In the genomic region with DNA sequence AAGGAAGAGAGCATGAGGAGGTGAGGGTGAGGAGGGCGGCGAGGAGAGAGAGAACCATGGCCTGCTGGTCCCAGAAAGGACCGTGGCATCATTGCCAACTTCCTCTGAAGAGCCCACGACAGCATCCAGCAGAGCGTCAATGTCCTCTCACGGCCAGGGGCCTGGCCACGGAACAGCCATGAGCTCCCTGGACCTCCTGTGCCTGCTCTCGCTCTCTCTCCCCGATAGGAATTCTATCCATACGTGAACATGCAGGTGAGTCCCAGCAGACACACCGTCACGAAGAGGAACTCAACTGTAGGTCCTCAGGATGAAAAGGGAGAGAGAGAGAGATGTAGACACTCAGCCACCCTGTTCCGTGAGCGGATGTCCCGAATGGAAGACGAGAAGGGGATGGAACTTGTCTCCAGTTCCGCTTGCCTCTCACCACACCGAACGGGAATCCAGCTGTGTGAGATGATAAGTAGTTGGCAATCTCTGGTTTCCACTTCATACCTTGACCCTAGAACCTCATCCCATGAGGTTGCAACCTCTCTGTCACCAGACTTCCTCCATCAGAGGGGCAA, we compare ENCODE assay signal across 1 cellular context.
TF ChIP-seq lines count a peak whose summit lies in the region.

No MANE protein-coding gene starts in this region.

TF ChIP-seq in liver, 16 proteins besides CTCF, POLR2A, EP300 and RAD21 (continued from another document):
- TF ChIP-seq, protein P1, sequence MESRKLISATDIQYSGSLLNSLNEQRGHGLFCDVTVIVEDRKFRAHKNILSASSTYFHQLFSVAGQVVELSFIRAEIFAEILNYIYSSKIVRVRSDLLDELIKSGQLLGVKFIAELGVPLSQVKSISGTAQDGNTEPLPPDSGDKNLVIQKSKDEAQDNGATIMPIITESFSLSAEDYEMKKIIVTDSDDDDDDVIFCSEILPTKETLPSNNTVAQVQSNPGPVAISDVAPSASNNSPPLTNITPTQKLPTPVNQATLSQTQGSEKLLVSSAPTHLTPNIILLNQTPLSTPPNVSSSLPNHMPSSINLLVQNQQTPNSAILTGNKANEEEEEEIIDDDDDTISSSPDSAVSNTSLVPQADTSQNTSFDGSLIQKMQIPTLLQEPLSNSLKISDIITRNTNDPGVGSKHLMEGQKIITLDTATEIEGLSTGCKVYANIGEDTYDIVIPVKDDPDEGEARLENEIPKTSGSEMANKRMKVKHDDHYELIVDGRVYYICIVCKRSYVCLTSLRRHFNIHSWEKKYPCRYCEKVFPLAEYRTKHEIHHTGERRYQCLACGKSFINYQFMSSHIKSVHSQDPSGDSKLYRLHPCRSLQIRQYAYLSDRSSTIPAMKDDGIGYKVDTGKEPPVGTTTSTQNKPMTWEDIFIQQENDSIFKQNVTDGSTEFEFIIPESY (IDR thresholded peaks at IDR 0.05): no peak
- TF ChIP-seq NR2F2 (IDR thresholded peaks at IDR 0.05): no peak
- TF ChIP-seq FOXA2 (IDR thresholded peaks at IDR 0.05): no peak
- no peak for TF ChIP-seq FOXA1 (IDR thresholded peaks at IDR 0.05)
- TF ChIP-seq HNF4A (conservative IDR thresholded peaks at IDR 0.05): no peak
- TF ChIP-seq, protein P2, sequence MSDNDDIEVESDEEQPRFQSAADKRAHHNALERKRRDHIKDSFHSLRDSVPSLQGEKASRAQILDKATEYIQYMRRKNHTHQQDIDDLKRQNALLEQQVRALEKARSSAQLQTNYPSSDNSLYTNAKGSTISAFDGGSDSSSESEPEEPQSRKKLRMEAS (IDR thresholded peaks at IDR 0.05): no peak
- no peak for TF ChIP-seq EGR1 (IDR thresholded peaks at IDR 0.05; ENCODE audit: low read depth in 2 of 2)
- TF ChIP-seq JUND (IDR thresholded peaks at IDR 0.05): no peak
- TF ChIP-seq SP1 (IDR thresholded peaks at IDR 0.05): no peak
TF ChIP-seq in liver: peak in this region for 0.
